ENCODE assay signal across 27 cellular contexts in the genomic region with DNA sequence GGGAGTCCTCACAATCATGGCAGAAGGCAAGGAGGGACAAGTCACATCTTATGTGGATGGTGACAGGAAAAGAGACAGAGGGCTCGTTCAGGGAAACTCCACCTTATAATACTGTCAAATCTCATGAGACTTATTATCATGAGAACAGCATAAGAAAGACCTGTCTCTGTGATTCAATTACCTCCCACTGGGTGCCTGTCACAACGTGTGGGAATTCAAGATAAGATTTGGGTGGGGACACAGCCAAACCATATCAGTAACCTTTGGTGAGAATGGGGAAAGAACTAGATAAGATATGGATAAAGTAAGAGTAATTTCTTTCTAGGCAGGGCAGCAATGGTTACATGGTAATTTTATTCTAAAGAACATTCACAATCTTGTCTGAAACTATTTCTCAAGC.
"Had no signal": no experiment of that assay in that cellular context is flagged by ENCODE, and none has a peak within 500 bp of the region (broad histone marks: within the 10 kb centered on the region; RNA-seq: fewer than 3 reads in every experiment).

No MANE protein-coding gene starts in this region.

- H3K4me1 ChIP-seq: neural progenitor cell, parathyroid adenoma, psoas muscle, right lobe of liver, sigmoid colon, stomach, tibial nerve, upper lobe of left lung, vagina had no signal

- H3K9me3 Mint-ChIP-seq: neural progenitor cell; stimulated activated naive B cell treated with anti-CD40 and anti-IgM and Interleukin-4, amounts not matched to agents 10 μg/mL and 1 μg/mL and 100 μg/mL, for 72 hours had no signal

- H3K27ac Mint-ChIP-seq: nephron; neural progenitor cell; progenitor cell of endocrine pancreas; stimulated activated effector memory CD8-positive, alpha-beta T cell treated with anti-CD3 and anti-CD28 coated beads, Interleukin-12 subunit alpha, Interleukin-12 subunit beta, amount 100 ng/mL, for 72 hours; stimulated activated naive B cell treated with anti-CD40 and anti-IgM and Interleukin-4, amounts not matched to agents 10 μg/mL and 1 μg/mL and 100 μg/mL, for 72 hours; stimulated activated naive CD8-positive, alpha-beta T cell treated with anti-CD3 and anti-CD28 coated beads, Interleukin-15, Interleukin-2, amounts not matched to agents 100 ng/mL and 50 ng/mL, for 24 hours had no signal

- H3K27ac ChIP-seq: neural progenitor cell, ovary, parathyroid adenoma, psoas muscle, right lobe of liver, sigmoid colon, stomach, thoracic aorta, thyroid gland, tibial nerve, upper lobe of left lung, vagina had no signal

- DNase-seq: occipital lobe; ovary; posterior cingulate gyrus; psoas muscle; right cardiac atrium; right lobe of liver; sigmoid colon; small intestine; stimulated activated CD4-positive, alpha-beta T cell treated with anti-CD3 and anti-CD28 coated beads, Interleukin-15, amount 100 ng/mL, for 24 hours; stimulated activated CD4-positive, alpha-beta T cell treated with anti-CD3 and anti-CD28 coated beads, Interleukin-2, amount 100 ng/mL, for 24 hours; stimulated activated CD4-positive, alpha-beta T cell treated with anti-CD3 and anti-CD28 coated beads, Interleukin-2, amount 100 ng/mL, for 48 hours; stimulated activated CD4-positive, alpha-beta T cell treated with anti-CD3 and anti-CD28 coated beads, Interleukin-4, amount 100 ng/mL, for 24 hours; stimulated activated naive B cell treated with anti-CD40 and anti-IgM and Interleukin-4, amounts not matched to agents 10 μg/mL and 1 μg/mL and 100 μg/mL, for 72 hours; stimulated activated naive CD4-positive, alpha-beta T cell treated with Interleukin-2 at 50 U/mL for 16 hours; stomach; thyroid gland; trophoblast cell; upper lobe of left lung had no signal

- H3K4me3 ChIP-seq: neural progenitor cell, ovary, psoas muscle, right lobe of liver, sigmoid colon, stomach, thoracic aorta, thyroid gland, tibial nerve, upper lobe of left lung, vagina had no signal

- H3K4me1 Mint-ChIP-seq: nephron; neural progenitor cell; stimulated activated effector memory CD8-positive, alpha-beta T cell treated with anti-CD3 and anti-CD28 coated beads, Interleukin-12 subunit alpha, Interleukin-12 subunit beta, amount 100 ng/mL, for 72 hours; stimulated activated naive B cell treated with anti-CD40 and anti-IgM and Interleukin-4, amounts not matched to agents 10 μg/mL and 1 μg/mL and 100 μg/mL, for 72 hours had no signal

- H3K4me3 Mint-ChIP-seq: nephron; neural progenitor cell; stimulated activated effector memory CD8-positive, alpha-beta T cell treated with anti-CD3 and anti-CD28 coated beads, Interleukin-12 subunit alpha, Interleukin-12 subunit beta, amount 100 ng/mL, for 72 hours; stimulated activated naive B cell treated with anti-CD40 and anti-IgM and Interleukin-4, amounts not matched to agents 10 μg/mL and 1 μg/mL and 100 μg/mL, for 72 hours; stimulated activated naive CD8-positive, alpha-beta T cell treated with anti-CD3 and anti-CD28 coated beads, Interleukin-15, Interleukin-2, amounts not matched to agents 100 ng/mL and 50 ng/mL, for 24 hours had no signal

- H3K36me3 ChIP-seq: neural progenitor cell, ovary, right lobe of liver, sigmoid colon, stomach, thoracic aorta, thyroid gland, tibial nerve, upper lobe of left lung, vagina had no signal

- H3K27me3 Mint-ChIP-seq: progenitor cell of endocrine pancreas had no signal

- H3K27me3 ChIP-seq: neural progenitor cell, ovary, right lobe of liver, sigmoid colon, stomach, tibial nerve, upper lobe of left lung, vagina had no signal

- ATAC-seq: psoas muscle; right cardiac atrium; right lobe of liver; stimulated activated effector memory CD8-positive, alpha-beta T cell treated with anti-CD3 and anti-CD28 coated beads, Interleukin-12 subunit alpha, Interleukin-12 subunit beta, amount 100 ng/mL, for 72 hours; stimulated activated naive B cell treated with anti-CD40 and anti-IgM and Interleukin-4, amounts not matched to agents 10 μg/mL and 1 μg/mL and 100 μg/mL, for 72 hours had no signal

- H3K36me3 Mint-ChIP-seq: neural progenitor cell; stimulated activated effector memory CD8-positive, alpha-beta T cell treated with anti-CD3 and anti-CD28 coated beads, Interleukin-12 subunit alpha, Interleukin-12 subunit beta, amount 100 ng/mL, for 72 hours; stimulated activated naive B cell treated with anti-CD40 and anti-IgM and Interleukin-4, amounts not matched to agents 10 μg/mL and 1 μg/mL and 100 μg/mL, for 72 hours had no signal

- H3K9ac ChIP-seq: neural progenitor cell, parathyroid adenoma had no signal

- H3K79me2 ChIP-seq: parathyroid adenoma had no signal

- H3K4me2 ChIP-seq: neural progenitor cell had no signal
